Comparison of ENCODE assay signal across 35 cellular contexts in genomic region chr18:35739778-35740177, GRCh38.
"Had no signal": no experiment of that assay in that cellular context is flagged by ENCODE, and none has a peak within 500 bp of the region (broad histone marks: within the 10 kb centered on the region; RNA-seq: fewer than 3 reads in every experiment).

No MANE protein-coding gene starts in this region.

- H3K9me3 ChIP-seq: MG63 had no signal

- H3K36me3 ChIP-seq: MG63 had no signal

- H3K27me3 ChIP-seq: MG63 had no signal

- H3K4me3 ChIP-seq: MG63 had no signal

- DNase-seq: Karpas-422, Kasumi-1, MG63, MM.1S, MV-4-11, NCI-H1048, NCI-H1092, NCI-H1092 treated with DMSO at 0.1 percent for 48 hours, NCI-H1105, NCI-H1105 treated with DMSO at 0.1 percent for 48 hours, NCI-H1417, NCI-H1417 treated with DMSO at 0.1 percent for 48 hours, NCI-H1436, NCI-H1436 treated with DMSO at 0.1 percent for 48 hours, NCI-H146, NCI-H1694, NCI-H1694 treated with DMSO at 0.1 percent for 48 hours, NCI-H187, NCI-H187 treated with DMSO at 0.1 percent for 48 hours, NCI-H1930, NCI-H2029, NCI-H2029 treated with DMSO at 0.1 percent for 48 hours, NCI-H2081, NCI-H2081 treated with DMSO at 0.1 percent for 48 hours, NCI-H2107, NCI-H2171, NCI-H2171 treated with DMSO at 0.1 percent for 48 hours, NCI-H2227 treated with DMSO at 0.1 percent for 48 hours, NCI-H226, NCI-H345, NCI-H446, NCI-H446 treated with DMSO at 0.1 percent for 48 hours, NCI-H510A, NCI-H510A treated with DMSO at 0.1 percent for 48 hours, NCI-H524 had no signal
